20 cellular contexts compared by ENCODE assay signal in genomic region chr2:43238176-43238575, GRCh38. TPM values are rescaled to one million over a fixed set of nuclear protein-coding genes. Genes with fewer than 3 reads are reported as not detected.
DNase-seq lines count a peak whose midpoint lies in the region; ATAC-seq and TF ChIP-seq lines count a peak whose summit lies in the region.
"Had no signal": no experiment of that assay in that cellular context is flagged by ENCODE, and none has a peak within 500 bp of the region (broad histone marks: within the 10 kb centered on the region; RNA-seq: fewer than 3 reads in every experiment).

No MANE protein-coding gene starts in this region.

- H4K5ac ChIP-seq in IMR-90 (ENCODE audit: low read depth, low read length): no peak overlapping the region

- no peaks in the 10 kb centered on the region for H3K9me1 ChIP-seq in IMR-90 (ENCODE audit: insufficient read depth, low read length)

- peaks cover 8% of the 10 kb centered on the region for H3K36me3 Mint-ChIP-seq in CD4-positive, CD25-positive, alpha-beta regulatory T cell
- peaks cover 4% of the 10 kb centered on the region for H3K36me3 Mint-ChIP-seq in dendritic cell treated with granulocyte-macrophage colony-stimulating factor and Interleukin-4, amounts not matched to agents 40 ng/mL and 50 ng/mL, for 4 days (ENCODE audit: low read depth)
- H3K36me3 Mint-ChIP-seq in natural killer cell treated with Interleukin-12 subunit alpha and Interleukin-12 subunit beta and Interleukin-15 and Interleukin-18, amount 100 ng/mL, for 72 hours: no peaks in the 10 kb centered on the region

- ATAC-seq in CD4-positive, CD25-positive, alpha-beta regulatory T cell (ENCODE audit: low read depth in 2 of 2): no peak
- ATAC-seq in IMR-90 (ENCODE audit: low read depth) (no peak), GM19452 (IDR thresholded peaks at IDR 0.05; ENCODE audit: unreplicated experiment) (no peak), HG03565 (IDR thresholded peaks at IDR 0.05; ENCODE audit: unreplicated experiment) (no peak)
- ATAC-seq in natural killer cell treated with Interleukin-12 subunit alpha and Interleukin-12 subunit beta and Interleukin-15 and Interleukin-18, amount 100 ng/mL, for 72 hours: no peak
- ATAC-seq: left cardiac atrium, pancreas, T-cell had no signal

- no peak overlapping the region for H3K4me3 ChIP-seq in CD4-positive, CD25-positive, alpha-beta regulatory T cell (ENCODE audit: low read depth, low read length)
- H3K4me3 ChIP-seq in IMR-90 (ENCODE audit: insufficient read depth, low read depth, low read length): no peak overlapping the region
- H3K4me3 ChIP-seq in H7 (ENCODE audit: insufficient read depth, low read depth, low read length): no peak overlapping the region
- H3K4me3 ChIP-seq: pancreas had no signal

- CTCF ChIA-PET in IMR-90 (lab: Yijun Ruan, JAX): interaction anchor here (1.4 kb wide), 1 partner anchor 9 kb away, joined by 3 read pairs; no protein-coding TSS in a partner anchor

- H3K14ac ChIP-seq in IMR-90 (replicated peaks; ENCODE audit: low read depth, low read length): no peak overlapping the region

- TF ChIP-seq RAD21 in IMR-90 (IDR thresholded peaks at IDR 0.05; ENCODE audit: low read length): no peak

- no peaks in the 10 kb centered on the region for H3K27me3 ChIP-seq in CD4-positive, CD25-positive, alpha-beta regulatory T cell (ENCODE audit: control insufficient read depth, insufficient read depth, low read length)
- no peaks in the 10 kb centered on the region for H3K27me3 ChIP-seq in IMR-90 (ENCODE audit: control insufficient read depth, insufficient read depth, low read length)
- no peaks in the 10 kb centered on the region for H3K27me3 ChIP-seq in H7 (ENCODE audit: control insufficient read depth, insufficient read depth, low read length)
- H3K27me3 ChIP-seq: pancreas had no signal

- no peak overlapping the region for H3K4ac ChIP-seq in IMR-90 (ENCODE audit: low read depth, low read length)

- H3K23ac ChIP-seq in IMR-90 (ENCODE audit: low read depth, low read length): no peak overlapping the region

- H3K4me2 ChIP-seq in IMR-90 (ENCODE audit: low read depth, low read length): no peak overlapping the region; the same call in 1 of the 2 replicates

- no peaks in the 10 kb centered on the region; the same call in 1 of the 2 replicates for H4K20me1 ChIP-seq in IMR-90 (ENCODE audit: insufficient read depth, low read length)

- BruUV-seq in IMR-90 (replicated peaks; lab: Mats Ljungman, UMichigan): no TSS peak

- no peak overlapping the region for H2AK5ac ChIP-seq in IMR-90 (ENCODE audit: low read depth, low read length)

- no peaks in the 10 kb centered on the region for H3K4me1 ChIP-seq in CD4-positive, CD25-positive, alpha-beta regulatory T cell (ENCODE audit: control insufficient read depth, insufficient read depth, low read length, poor library complexity, severe bottlenecking)
- H3K4me1 ChIP-seq in IMR-90 (ENCODE audit: control insufficient read depth, insufficient read depth, low read length): no peaks in the 10 kb centered on the region

- POLR2A ChIA-PET in IMR-90 (lab: Charles Lee; ENCODE audit: unreplicated experiment): no interaction called here

- no peak overlapping the region for H2AK9ac ChIP-seq in IMR-90 (replicated peaks; ENCODE audit: low read depth, low read length, poor library complexity)

- H3K56ac ChIP-seq in IMR-90 (ENCODE audit: extremely low read depth, insufficient read depth, low read length): no peak overlapping the region

- H4K8ac ChIP-seq in IMR-90 (ENCODE audit: low read depth in 2 of 2, low read length in 2 of 2): no peak overlapping the region

- H2BK120ac ChIP-seq in IMR-90 (ENCODE audit: low read depth, low read length): no peak overlapping the region

- no peak overlapping the region for H4K91ac ChIP-seq in IMR-90 (ENCODE audit: insufficient read depth, low read depth, low read length)

- H3K9me3 Mint-ChIP-seq in CD4-positive, CD25-positive, alpha-beta regulatory T cell: no peaks in the 10 kb centered on the region
- H3K9me3 Mint-ChIP-seq in dendritic cell treated with granulocyte-macrophage colony-stimulating factor and Interleukin-4, amounts not matched to agents 40 ng/mL and 50 ng/mL, for 4 days: no peaks in the 10 kb centered on the region
- H3K9me3 Mint-ChIP-seq in natural killer cell treated with Interleukin-12 subunit alpha and Interleukin-12 subunit beta and Interleukin-15 and Interleukin-18, amount 100 ng/mL, for 72 hours: no peaks in the 10 kb centered on the region
- H3K9me3 Mint-ChIP-seq: T-cell had no signal

- intact Hi-C loops in IMR-90 (cut with micrococcal nuclease): no loop called here
- intact Hi-C loops in dendritic cell treated with granulocyte-macrophage colony-stimulating factor and Interleukin-4, amounts not matched to agents 40 ng/mL and 50 ng/mL, for 4 days (cut with micrococcal nuclease): loop anchor here (10.0 kb wide), 1 partner anchor 167 kb away; no protein-coding TSS in a partner anchor

- peaks cover 5 to 15% (median 8%) of the 10 kb centered on the region in 4 donors for H3K4me1 Mint-ChIP-seq in CD4-positive, CD25-positive, alpha-beta regulatory T cell
- H3K4me1 Mint-ChIP-seq in dendritic cell treated with granulocyte-macrophage colony-stimulating factor and Interleukin-4, amounts not matched to agents 40 ng/mL and 50 ng/mL, for 4 days (ENCODE audit: low read depth): peaks cover 75% of the 10 kb centered on the region
- H3K4me1 Mint-ChIP-seq in natural killer cell treated with Interleukin-12 subunit alpha and Interleukin-12 subunit beta and Interleukin-15 and Interleukin-18, amount 100 ng/mL, for 72 hours (ENCODE audit: low read depth in 2 of 2): peaks cover 11 to 13% of the 10 kb centered on the region in 2 donors

- H2BK5ac ChIP-seq in IMR-90 (ENCODE audit: low read depth, low read length, poor library complexity, severe bottlenecking): no peak overlapping the region

- H3K36me3 ChIP-seq in CD4-positive, CD25-positive, alpha-beta regulatory T cell (ENCODE audit: control insufficient read depth, insufficient read depth, low read length): peaks cover 5% of the 10 kb centered on the region
- H3K36me3 ChIP-seq in IMR-90 (ENCODE audit: control insufficient read depth, insufficient read depth, low read length) (no peaks in the 10 kb centered on the region), H7 (replicated peaks; ENCODE audit: control insufficient read depth, insufficient read depth, low read length) (no peaks in the 10 kb centered on the region)
- H3K36me3 ChIP-seq: pancreas had no signal

- H2BK15ac ChIP-seq in IMR-90 (ENCODE audit: low read depth, low read length): no peak overlapping the region

- H3K27ac Mint-ChIP-seq in CD4-positive, CD25-positive, alpha-beta regulatory T cell: peak overlapping the region; percentile 38 to 54 (median 47)
- peak overlapping the region; percentile 94 for H3K27ac Mint-ChIP-seq in dendritic cell treated with granulocyte-macrophage colony-stimulating factor and Interleukin-4, amounts not matched to agents 40 ng/mL and 50 ng/mL, for 4 days
- H3K27ac Mint-ChIP-seq in natural killer cell treated with Interleukin-12 subunit alpha and Interleukin-12 subunit beta and Interleukin-15 and Interleukin-18, amount 100 ng/mL, for 72 hours: peak overlapping the region; percentile 13 to 54

- H3K79me1 ChIP-seq in IMR-90 (ENCODE audit: low read depth in 1 of 2, low read length in 2 of 2): no peaks in the 10 kb centered on the region

- TF ChIP-seq POLR2A in IMR-90 (IDR thresholded peaks at IDR 0.05; ENCODE audit: low read depth, low read length): no peak

- no peak overlapping the region for H3K9ac ChIP-seq in IMR-90 (ENCODE audit: low read depth, low read length)

- no peaks in the 10 kb centered on the region for H3K27me3 Mint-ChIP-seq in CD4-positive, CD25-positive, alpha-beta regulatory T cell
- H3K27me3 Mint-ChIP-seq in dendritic cell treated with granulocyte-macrophage colony-stimulating factor and Interleukin-4, amounts not matched to agents 40 ng/mL and 50 ng/mL, for 4 days: no peaks in the 10 kb centered on the region
- no peaks in the 10 kb centered on the region for H3K27me3 Mint-ChIP-seq in natural killer cell treated with Interleukin-12 subunit alpha and Interleukin-12 subunit beta and Interleukin-15 and Interleukin-18, amount 100 ng/mL, for 72 hours
- H3K27me3 Mint-ChIP-seq: T-cell had no signal

- H3K4me3 Mint-ChIP-seq in CD4-positive, CD25-positive, alpha-beta regulatory T cell: no peak overlapping the region
- H3K4me3 Mint-ChIP-seq in dendritic cell treated with granulocyte-macrophage colony-stimulating factor and Interleukin-4, amounts not matched to agents 40 ng/mL and 50 ng/mL, for 4 days: no peak overlapping the region
- H3K4me3 Mint-ChIP-seq in natural killer cell treated with Interleukin-12 subunit alpha and Interleukin-12 subunit beta and Interleukin-15 and Interleukin-18, amount 100 ng/mL, for 72 hours: no peak overlapping the region
- H3K4me3 Mint-ChIP-seq: T-cell had no signal

- H3K9me3 ChIP-seq in CD4-positive, CD25-positive, alpha-beta regulatory T cell (ENCODE audit: control insufficient read depth in 2 of 2, low read length in 2 of 2): no peaks in the 10 kb centered on the region
- no peaks in the 10 kb centered on the region for H3K9me3 ChIP-seq in IMR-90 (ENCODE audit: control insufficient read depth, insufficient read depth, low read length)
- H3K9me3 ChIP-seq: pancreas had no signal

- in situ Hi-C loops in IMR-90 (cut with MboI; ENCODE audit: low sequenced_read_pairs): loop anchor here (10.0 kb wide), 1 partner anchor 383 kb away; no protein-coding TSS in a partner anchor

- H2AFZ ChIP-seq in IMR-90 (replicated peaks; ENCODE audit: low read length, poor library complexity): no peak overlapping the region

- no peak overlapping the region for H3K27ac ChIP-seq in CD4-positive, CD25-positive, alpha-beta regulatory T cell (ENCODE audit: insufficient read depth, low read length, poor library complexity, severe bottlenecking)
- H3K27ac ChIP-seq in IMR-90 (ENCODE audit: insufficient read depth, low read length): no peak overlapping the region
- H3K27ac ChIP-seq: pancreas, VCaP had no signal

- dilution Hi-C loops in IMR-90 (cut with HindIII; ENCODE audit: low sequenced_read_pairs, unreplicated experiment): no loop called here

- H3K18ac ChIP-seq in IMR-90 (ENCODE audit: low read depth, low read length): no peak overlapping the region

- no peak overlapping the region for H2BK20ac ChIP-seq in IMR-90 (ENCODE audit: low read depth, low read length)

- no peak for DNase-seq in CD4-positive, CD25-positive, alpha-beta regulatory T cell
- DNase-seq in IMR-90 (peak; percentile 15), H7 (no peak), COLO829 (ENCODE audit: low spot score) (no peak)
- no peak for DNase-seq in natural killer cell treated with Interleukin-12 subunit alpha and Interleukin-12 subunit beta and Interleukin-15 and Interleukin-18, amount 100 ng/mL, for 72 hours (ENCODE audit: low spot score)
- DNase-seq: activated gamma-delta T cell treated with Interleukin-2 at 50 U/mL for 16 hours; Calu3; cortex of kidney; Karpas-422; left cardiac atrium; NCI-H1105 treated with DMSO at 0.1 percent for 48 hours; NCI-H526; pancreas; SHP77 treated with DMSO at 0.1 percent for 48 hours; stimulated activated CD4-positive, alpha-beta T cell treated with anti-CD3 and anti-CD28 coated beads, Interleukin-4, amount 100 ng/mL, for 1 hour; T-cell had no signal

- TF ChIP-seq CTCF in IMR-90 (conservative IDR thresholded peaks at IDR 0.05; ENCODE audit: low read depth, low read length): no peak

RNA-seq across cellular contexts. Expression of gene ZFP36L2, which starts 11.8 kb away (rescaled TPM):
- 874 TPM for total RNA-seq in CD4-positive, CD25-positive, alpha-beta regulatory T cell
- 100 to 1,000 TPM; 119 to 155 (median 128) TPM for polyA plus RNA-seq in CD4-positive, CD25-positive, alpha-beta regulatory T cell
- total RNA-seq in IMR-90 (2012; rRNA removed): 1.8 and 2.2 TPM in 2 replicates
- polyA plus RNA-seq in IMR-90 (2012; rRNA removed): 20.1 and 20.8 TPM in 2 replicates
- 8.6 and 34.8 TPM in 2 replicates for polyA plus RNA-seq in IMR-90 (2012; cell fraction: cytosol; rRNA removed)
- polyA plus RNA-seq in IMR-90 (2012; cell fraction: nucleus; rRNA removed; ENCODE audit: low replicate concordance): 19.6 and 31.4 TPM in 2 replicates
- total RNA-seq in natural killer cell treated with Interleukin-12 subunit alpha and Interleukin-12 subunit beta and Interleukin-15 and Interleukin-18, amount 100 ng/mL, for 72 hours: 10 to 100 TPM; 22.3 to 24.7 TPM
- 9.5 and 12.0 TPM in 2 replicates for total RNA-seq in H7 (2014; rRNA removed; shearing (Covaris generic))

Comparison
In these comparisons a context has a peak if more than half of its experiments do, and no peak if none do; other contexts are left out.
1. H3K27ac Mint-ChIP-seq: peak in every context shown above with its lines; median percentile 94 in dendritic cell treated with granulocyte-macrophage colony-stimulating factor and Interleukin-4, amounts not matched to agents 40 ng/mL and 50 ng/mL, for 4 days; 47 in CD4-positive, CD25-positive, alpha-beta regulatory T cell; 34 in natural killer cell treated with Interleukin-12 subunit alpha and Interleukin-12 subunit beta and Interleukin-15 and Interleukin-18, amount 100 ng/mL, for 72 hours.
2. RNA of gene ZFP36L2, which starts 11.8 kb away (total RNA-seq): 874 TPM in CD4-positive, CD25-positive, alpha-beta regulatory T cell (single experiment); 22.3 to 24.7 TPM in natural killer cell treated with Interleukin-12 subunit alpha and Interleukin-12 subunit beta and Interleukin-15 and Interleukin-18, amount 100 ng/mL, for 72 hours, 9.5 to 12.0 TPM in H7 and 1.8 to 2.2 TPM in IMR-90; every median in the first group is over 10 times any median in the second.